In the genomic region with DNA sequence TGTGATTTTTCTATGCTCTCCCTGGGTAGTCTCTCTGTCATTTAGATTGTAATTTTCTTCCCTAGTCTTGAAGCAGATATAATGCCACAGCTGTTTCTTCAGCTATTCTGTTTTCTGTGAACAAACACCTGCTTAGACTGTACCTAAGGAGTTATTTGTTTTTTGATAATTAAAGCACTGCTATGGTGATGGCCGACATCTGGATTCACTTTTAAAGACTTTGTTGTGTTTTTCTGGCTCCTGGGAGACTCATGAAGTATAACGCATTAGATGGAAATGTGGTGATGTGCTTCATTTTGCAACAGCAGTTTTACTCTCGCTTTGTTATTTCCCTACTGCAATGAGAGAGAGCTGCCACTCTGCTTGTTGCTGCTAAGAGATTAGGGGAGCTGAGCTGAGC, we compare ENCODE assay signal across 1 cellular context.
TF ChIP-seq lines count a peak whose summit lies in the region.

No MANE protein-coding gene starts in this region.

TF ChIP-seq in H1, 55 proteins besides CTCF, POLR2A, EP300 and RAD21:
- no peak for TF ChIP-seq RFX5 (IDR thresholded peaks at IDR 0.05; ENCODE audit: borderline replicate concordance, low read depth, low read length)
- no peak for TF ChIP-seq NRF1 (IDR thresholded peaks at IDR 0.05; ENCODE audit: low read depth, low read length)
- TF ChIP-seq SP2 (IDR thresholded peaks at IDR 0.05; ENCODE audit: low read length) = no peak
- TF ChIP-seq KDM4A (IDR thresholded peaks at IDR 0.05; ENCODE audit: low read depth, low read length, severe bottlenecking) = no peak
- no peak for TF ChIP-seq ASH2L (IDR thresholded peaks at IDR 0.05; ENCODE audit: low read length)
- no peak for TF ChIP-seq RXRA (IDR thresholded peaks at IDR 0.05; ENCODE audit: insufficient read depth, low read depth, low read length)
- TF ChIP-seq TAF1 (IDR thresholded peaks at IDR 0.05; ENCODE audit: low read depth, low read length) = no peak
- TF ChIP-seq, protein P1, sequence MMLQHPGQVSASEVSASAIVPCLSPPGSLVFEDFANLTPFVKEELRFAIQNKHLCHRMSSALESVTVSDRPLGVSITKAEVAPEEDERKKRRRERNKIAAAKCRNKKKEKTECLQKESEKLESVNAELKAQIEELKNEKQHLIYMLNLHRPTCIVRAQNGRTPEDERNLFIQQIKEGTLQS (IDR thresholded peaks at IDR 0.05; ENCODE audit: insufficient read depth, low read depth, low read length) = no peak
- no peak for TF ChIP-seq SIN3A (conservative IDR thresholded peaks at IDR 0.05 in 1 of 2, IDR thresholded peaks at IDR 0.05 in 1 of 2; ENCODE audit: low read depth in 1 of 2, low read length in 2 of 2)
- TF ChIP-seq POLR2AphosphoS5 (IDR thresholded peaks at IDR 0.05; ENCODE audit: low read depth, low read length) = no peak
